In the genomic region with DNA sequence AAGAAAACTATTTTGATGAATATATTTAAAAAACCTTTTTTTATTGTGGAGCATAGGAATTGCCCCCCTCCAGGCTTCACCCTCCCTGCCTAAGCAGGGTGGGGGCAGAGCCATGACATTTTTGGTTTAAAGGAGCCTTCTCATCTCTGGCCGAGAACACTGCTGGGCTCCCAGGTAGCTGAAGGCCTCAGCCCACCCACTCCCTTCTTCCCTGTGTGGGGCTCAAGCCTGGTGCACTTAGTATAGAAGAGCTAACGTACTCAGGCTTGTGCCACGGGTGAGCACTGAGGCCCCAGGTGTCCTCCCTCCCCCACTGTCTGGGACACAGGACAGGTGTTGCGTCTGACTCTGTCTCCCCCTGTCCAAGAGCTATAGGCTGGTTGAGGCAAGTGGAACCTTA, we compare ENCODE assay signal across 18 cellular contexts.
"Had no signal": no experiment of that assay in that cellular context is flagged by ENCODE, and none has a peak within 500 bp of the region (broad histone marks: within the 10 kb centered on the region; RNA-seq: fewer than 3 reads in every experiment).

No MANE protein-coding gene starts in this region.

- H3K27me3 ChIP-seq: cardiac muscle cell, gastrocnemius medialis, heart right ventricle, left lung, pancreas, sigmoid colon, spleen, thyroid gland had no signal

- H3K27me3 Mint-ChIP-seq: activated CD4-positive, alpha-beta T cell treated with anti-CD3 and anti-CD28 coated beads for 36 hours; activated naive CD8-positive, alpha-beta T cell; naive B cell had no signal

- H3K4me1 Mint-ChIP-seq: WTC11 had no signal

- FAIRE-seq: pancreas, urothelium cell line had no signal

- H3K4me3 ChIP-seq: cardiac muscle cell, gastrocnemius medialis, heart right ventricle, left lung, pancreas, sigmoid colon, spleen, thyroid gland had no signal

- ATAC-seq: activated CD4-positive, alpha-beta T cell treated with anti-CD3 and anti-CD28 coated beads for 36 hours; esophagus mucosa; WTC11 had no signal

- H3K27ac ChIP-seq: cardiac muscle cell, pancreas, sigmoid colon, thyroid gland had no signal

- H3K9me3 ChIP-seq: gastrocnemius medialis, heart right ventricle, left lung, pancreas, sigmoid colon, spleen, thyroid gland had no signal

- H3K36me3 ChIP-seq: cardiac muscle cell, gastrocnemius medialis, pancreas, sigmoid colon, thyroid gland had no signal

- H3K9me3 Mint-ChIP-seq: T-helper 2 cell treated with Interferon-gamma antibody and Interleukin-4, amounts not matched to agents 5 μg/mL and 100 μg/mL, for 36 hours; WTC11 had no signal

- H3K27ac Mint-ChIP-seq: activated CD4-positive, alpha-beta T cell treated with anti-CD3 and anti-CD28 coated beads for 36 hours; T-helper 2 cell treated with Interferon-gamma antibody and Interleukin-4, amounts not matched to agents 5 μg/mL and 100 μg/mL, for 36 hours; WTC11 had no signal

- DNase-seq: activated CD4-positive, alpha-beta T cell treated with anti-CD3 and anti-CD28 coated beads for 36 hours; activated CD4-positive, alpha-beta T cell treated with anti-CD3 and anti-CD28 coated beads, Interleukin-2, amount 50 U/mL, for 48 hours; naive B cell; pancreas; stimulated activated CD4-positive, alpha-beta T cell treated with anti-CD3 and anti-CD28 coated beads, Interleukin-4, amount 100 ng/mL, for 4 hours; stimulated activated naive CD4-positive, alpha-beta T cell had no signal

- H3K4me3 Mint-ChIP-seq: activated CD4-positive, alpha-beta T cell treated with anti-CD3 and anti-CD28 coated beads for 36 hours; activated naive CD8-positive, alpha-beta T cell; naive B cell; T-helper 2 cell treated with Interferon-gamma antibody and Interleukin-4, amounts not matched to agents 5 μg/mL and 100 μg/mL, for 36 hours; WTC11 had no signal
